Comparison of ENCODE assay signal across 17 cellular contexts in genomic region chrX:150775569-150776350, GRCh38.
"Had no signal": no experiment of that assay in that cellular context is flagged by ENCODE, and none has a peak within 500 bp of the region (broad histone marks: within the 10 kb centered on the region; RNA-seq: fewer than 3 reads in every experiment).

No MANE protein-coding gene starts in this region.

- DNase-seq: cortex of kidney; effector CD4-positive, alpha-beta T cell; foreskin fibroblast; gastrocnemius medialis; left ventricle myocardium superior; lower lobe of right lung; naive thymus-derived CD8-positive, alpha-beta T cell; right cardiac atrium; sigmoid colon; stimulated activated CD4-positive, alpha-beta T cell treated with anti-CD3 and anti-CD28 coated beads, Interleukin-2, amount 100 ng/mL, for 24 hours; stimulated activated CD4-positive, alpha-beta T cell treated with anti-CD3 and anti-CD28 coated beads, Interleukin-4, amount 100 ng/mL, for 24 hours; stimulated activated naive CD8-positive, alpha-beta T cell treated with anti-CD3 and anti-CD28 coated beads, Interleukin-15, Interleukin-2, amounts not matched to agents 100 U/mL and 50 U/mL, for 24 hours; transverse colon had no signal

- H3K27ac ChIP-seq: epithelial cell of prostate, gastrocnemius medialis, lower lobe of right lung, neural progenitor cell, prostate gland, sigmoid colon, transverse colon, vagina had no signal

- H3K4me3 ChIP-seq: gastrocnemius medialis, lower lobe of right lung, neural progenitor cell, prostate gland, sigmoid colon, transverse colon, vagina had no signal

- H3K27me3 ChIP-seq: gastrocnemius medialis, neural progenitor cell, sigmoid colon, transverse colon, vagina had no signal
